ENCODE assay signal across 9 cellular contexts in genomic region chr10:72328829-72329204, GRCh38. TPM values are rescaled to one million over a fixed set of nuclear protein-coding genes. Genes with fewer than 3 reads are reported as not detected.
DNase-seq lines count a peak whose midpoint lies in the region; ATAC-seq, FAIRE-seq and TF ChIP-seq lines count a peak whose summit lies in the region.
"Had no signal": no experiment of that assay in that cellular context is flagged by ENCODE, and none has a peak within 500 bp of the region (broad histone marks: within the 10 kb centered on the region; RNA-seq: fewer than 3 reads in every experiment).

No MANE protein-coding gene starts in this region.

- DNase-seq in A673 (ENCODE audit: low spot score) (no peak), GM12878 (ENCODE audit: low read depth, low spot score) (no peak), MV-4-11 (lab: John Stamatoyannopoulos, UW) (no peak), ACHN (no peak), H7 (no peak)
- no peak for DNase-seq in naive thymus-derived CD4-positive, alpha-beta T cell

- BruUV-seq in A673 (replicated peaks; lab: Mats Ljungman, UMichigan) (no TSS peak), GM12878 (replicated peaks; lab: Mats Ljungman, UMichigan) (no TSS peak)

- POLR2A ChIA-PET in A673 (lab: Charles Lee; ENCODE audit: low non-redundant PET), result interaction anchor here (0.7 kb wide), 1 partner anchor 73 kb away, joined by 3 read pairs; no protein-coding TSS in a partner anchor
- POLR2A ChIA-PET in GM12878 (lab: Charles Lee), result interaction anchor here (0.8 to 5.8 kb wide), 6 partner anchors 8 to 69 kb away, joined by 3 to 56 read pairs (median 6); partner anchors contain the start of gene DDIT4
- POLR2A ChIA-PET in naive thymus-derived CD4-positive, alpha-beta T cell (lab: Charles Lee), result interaction anchor here (0.7 to 7.3 kb wide), 10 partner anchors 9 to 269 kb away, joined by 3 to 86 read pairs (median 8); partner anchors contain the start of genes ANAPC16, ASCC1 and DDIT4

- 9% methylated on average over 4 of the region's 5 CpGs for WGBS in GM12878 (ENCODE audit: insufficient coverage, insufficient replicate concordance, low lambda C conversion rate, missing lambda C conversion rate)

- in situ Hi-C loops in GM12878 (cut with MboI), result no loop called here
- in situ Hi-C loops in ACHN (cut with HindIII; ENCODE audit: low pct_ligation_motif_present, low pct_unique_long_range_greater_than_20kb, low sequenced_read_pairs), result no loop called here

- no peaks in the 10 kb centered on the region for H4K20me1 ChIP-seq in GM12878 (ENCODE audit: control insufficient read depth, insufficient read depth)

- no peak for FAIRE-seq in GM12878 (lab: Jason Lieb, UNC)

- RAD21 ChIA-PET in GM12878 (lab: Charles Lee; ENCODE audit: unreplicated experiment), result interaction anchor here (0.6 to 10.0 kb wide), 10 partner anchors 8 to 1304 kb away, joined by 3 to 170 read pairs (median 4); no protein-coding TSS in a partner anchor

- peak; percentile 13; the same call in 1 of the 2 replicates for TF ChIP-seq POLR2A in GM12878 (IDR thresholded peaks at IDR 0.05; ENCODE audit: low read depth, low read length)

- no peaks in the 10 kb centered on the region; the same call in 1 of the 2 replicates for H3K79me2 ChIP-seq in GM12878 (ENCODE audit: control insufficient read depth, insufficient read depth, low read length)

- ATAC-seq in GM12878 (peak; percentile 3; the same call in 1 of the 3 replicates), HG03354 (IDR thresholded peaks at IDR 0.05; ENCODE audit: poor library complexity, severe bottlenecking, unreplicated experiment) (no peak)
- no peak for ATAC-seq in naive thymus-derived CD4-positive, alpha-beta T cell

- peaks cover 42% of the 10 kb centered on the region for H3K4me1 ChIP-seq in A673 (ENCODE audit: insufficient read depth, low read length, poor library complexity, severe bottlenecking)
- H3K4me1 ChIP-seq in GM12878 (ENCODE audit: control insufficient read depth, insufficient read depth, low read length), result peaks cover 49% of the 10 kb centered on the region
- H3K4me1 ChIP-seq in naive thymus-derived CD4-positive, alpha-beta T cell (ENCODE audit: control insufficient read depth in 2 of 2, insufficient read depth in 2 of 2, low read length in 2 of 2), result peaks cover 55 to 68% of the 10 kb centered on the region in 2 donors

- H2AFZ ChIP-seq in GM12878 (ENCODE audit: control insufficient read depth, low read depth, low read length), result peak overlapping the region; percentile 28

- peaks cover 0 to 15% (median 0%) of the 10 kb centered on the region in 5 donors for H3K36me3 Mint-ChIP-seq in naive thymus-derived CD4-positive, alpha-beta T cell

- peak overlapping the region; percentile 72 to 99 (median 96) for H3K27ac Mint-ChIP-seq in naive thymus-derived CD4-positive, alpha-beta T cell

- H3K4me3 ChIP-seq in A673 (ENCODE audit: low read depth, low read length, poor library complexity, severe bottlenecking), result no peak overlapping the region
- no peak overlapping the region for H3K4me3 ChIP-seq in GM12878
- H3K4me3 ChIP-seq in naive thymus-derived CD4-positive, alpha-beta T cell (ENCODE audit: low read length), result peak overlapping the region; percentile 24
- H3K4me3 ChIP-seq in H7 (ENCODE audit: insufficient read depth, low read depth, low read length), result no peak overlapping the region

- TF ChIP-seq CTCF in A673 (conservative IDR thresholded peaks at IDR 0.05; ENCODE audit: low read depth, low read length) (no peak), GM12878 (IDR thresholded peaks at IDR 0.05 in 2 of 3, conservative IDR thresholded peaks at IDR 0.05 in 1 of 3; ENCODE audit: control insufficient read depth in 2 of 3, extremely low read depth in 1 of 3, insufficient read depth in 1 of 3, low read depth in 3 of 3, low read length in 3 of 3) (no peak)

- H3K36me3 ChIP-seq in A673 (ENCODE audit: insufficient read depth, low read length, poor library complexity, severe bottlenecking) (no peaks in the 10 kb centered on the region), KOPT-K1 (ENCODE audit: insufficient read depth, low read length) (no peaks in the 10 kb centered on the region), GM12878 (ENCODE audit: control insufficient read depth in 2 of 2, insufficient read depth in 2 of 2, low read length in 1 of 2) (peaks cover 3 to 5% of the 10 kb centered on the region in 2 experiments; a peak in 2 of 4 replicates), H7 (replicated peaks; ENCODE audit: control insufficient read depth, insufficient read depth, low read length) (no peaks in the 10 kb centered on the region)
- H3K36me3 ChIP-seq in naive thymus-derived CD4-positive, alpha-beta T cell (ENCODE audit: control insufficient read depth in 2 of 3, insufficient read depth in 3 of 3, low read length in 3 of 3), result no peaks in the 10 kb centered on the region

- peak overlapping the region in 9 of 10 donors; percentile 25 to 98 (median 93) for H3K4me3 Mint-ChIP-seq in naive thymus-derived CD4-positive, alpha-beta T cell

- intact Hi-C loops in A673 (cut with micrococcal nuclease; ENCODE audit: unreplicated experiment) (loop anchor here (2.0 to 10.0 kb wide), 3 partner anchors 104 to 282 kb away; no protein-coding TSS in a partner anchor), GM12878 (cut with micrococcal nuclease; ENCODE audit: unreplicated experiment) (no loop called here)
- intact Hi-C loops in naive thymus-derived CD4-positive, alpha-beta T cell (cut with micrococcal nuclease), result loop anchor here in 1 of 2 donors (1.0 kb wide), 1 partner anchor 9 kb away; no protein-coding TSS in a partner anchor

- H3K27ac ChIP-seq in A673 (ENCODE audit: low read depth, low read length, poor library complexity, severe bottlenecking), result peak overlapping the region; percentile 48
- peak overlapping the region; percentile 90 for H3K27ac ChIP-seq in KOPT-K1 (ENCODE audit: low read depth, low read length, poor library complexity, severe bottlenecking)
- H3K27ac ChIP-seq in GM12878 (ENCODE audit: control insufficient read depth, insufficient read depth), result 0 out of 2 replicates have a peak overlapping the region, but pooled peaks have one; percentile 22
- peak overlapping the region; percentile 70 for H3K27ac ChIP-seq in naive thymus-derived CD4-positive, alpha-beta T cell (ENCODE audit: low read depth, low read length)

- peaks cover 0 to 6% (median 0%) of the 10 kb centered on the region in 11 donors for H3K9me3 Mint-ChIP-seq in naive thymus-derived CD4-positive, alpha-beta T cell
- H3K9me3 Mint-ChIP-seq: neural crest cell had no signal

- SMC1A ChIA-PET in GM12878 (lab: Charles Lee; ENCODE audit: uncharacterized antibody, unreplicated experiment), result interaction anchor here (0.7 to 2.1 kb wide), 8 partner anchors 8 to 280 kb away, joined by 3 to 12 read pairs (median 5); no protein-coding TSS in a partner anchor

- CTCF ChIA-PET in A673 (lab: Charles Lee) (no interaction called here), GM12878 (lab: Yijun Ruan, JAX) (interaction anchor here (0.5 to 16.6 kb wide), 9 partner anchors 13 to 280 kb away, joined by 3 to 275 read pairs (median 5); partner anchors contain the start of gene DDIT4)
- CTCF ChIA-PET in naive thymus-derived CD4-positive, alpha-beta T cell (lab: Charles Lee), result interaction anchor here (0.8 to 2.6 kb wide), 6 partner anchors 11 to 281 kb away, joined by 3 to 11 read pairs (median 6); partner anchors contain the start of gene DDIT4

- TF ChIP-seq EP300 in GM12878 (IDR thresholded peaks at IDR 0.05; ENCODE audit: borderline replicate concordance in 1 of 2, control insufficient read depth in 1 of 2, low read depth in 2 of 2, low read length in 2 of 2), result no peak

- no peak for TF ChIP-seq RAD21 in GM12878 (IDR thresholded peaks at IDR 0.05; ENCODE audit: insufficient read depth, low read depth, low read length)

- H3K27me3 ChIP-seq in A673 (replicated peaks; ENCODE audit: insufficient read depth, low read depth, low read length, poor library complexity), result no peaks in the 10 kb centered on the region
- H3K27me3 ChIP-seq in GM12878 (replicated peaks in 1 of 2; ENCODE audit: control insufficient read depth in 2 of 2, insufficient read depth in 2 of 2, low read length in 1 of 2), result no peaks in the 10 kb centered on the region
- no peaks in the 10 kb centered on the region for H3K27me3 ChIP-seq in naive thymus-derived CD4-positive, alpha-beta T cell (ENCODE audit: control insufficient read depth in 2 of 2, insufficient read depth in 2 of 2, low read length in 2 of 2)
- no peaks in the 10 kb centered on the region for H3K27me3 ChIP-seq in H7 (ENCODE audit: control insufficient read depth, insufficient read depth, low read length)

- H3K4me1 Mint-ChIP-seq in naive thymus-derived CD4-positive, alpha-beta T cell, result peaks cover 34 to 83% (median 79%) of the 10 kb centered on the region in 7 donors

- H3K4me2 ChIP-seq in GM12878 (ENCODE audit: control insufficient read depth, insufficient read depth), result no peak overlapping the region

- no peaks in the 10 kb centered on the region for H3K9me3 ChIP-seq in A673 (ENCODE audit: low read depth, low read length, poor library complexity, severe bottlenecking)
- no peaks in the 10 kb centered on the region for H3K9me3 ChIP-seq in KOPT-K1 (ENCODE audit: insufficient read depth, low read length, poor library complexity, severe bottlenecking)
- H3K9me3 ChIP-seq in GM12878 (replicated peaks; ENCODE audit: control insufficient read depth, insufficient read depth, low read length), result no peaks in the 10 kb centered on the region
- H3K9me3 ChIP-seq in naive thymus-derived CD4-positive, alpha-beta T cell (ENCODE audit: control insufficient read depth in 2 of 3, low read length in 3 of 3), result no peaks in the 10 kb centered on the region

- peak overlapping the region; percentile 0; the same call in 1 of the 2 replicates for H3K9ac ChIP-seq in GM12878 (ENCODE audit: control insufficient read depth, insufficient read depth, low read length)

- no peaks in the 10 kb centered on the region for H3K27me3 Mint-ChIP-seq in naive thymus-derived CD4-positive, alpha-beta T cell

RNA-seq across cellular contexts. Expression of gene DNAJB12, which starts 25.9 kb away (rescaled TPM):
- 29.5 and 31.2 TPM in 2 replicates for total RNA-seq in A673 (2021)
- 25.8 and 26.5 TPM in 2 replicates for total RNA-seq in GM12878 (2013; cell fraction: nucleolus; rRNA removed)
- total RNA-seq in GM12878 (2014; rRNA removed), result 27.0 and 29.9 TPM in 2 replicates
- 16.0 and 18.0 TPM in 2 replicates for total RNA-seq in GM12878 (2014; rRNA removed; fragmentation: Illumina TruSeq; extraction: Trizol)
- total RNA-seq in GM12878 (2021), result 26.9 and 27.7 TPM in 2 replicates
- polyA plus RNA-seq in GM12878 (2011; ENCODE audit: low read depth), result 8.5 TPM
- polyA plus RNA-seq in GM12878 (2011; rRNA removed), result 4.5 and 10.7 TPM in 2 replicates
- polyA plus RNA-seq in GM12878 (2011; cell fraction: cytosol; rRNA removed), result 13.3 and 15.1 TPM in 2 replicates
- 27.0 and 29.8 TPM in 2 replicates for polyA plus RNA-seq in GM12878 (2011; cell fraction: nucleus; rRNA removed)
- polyA plus RNA-seq in GM12878 (2012), result 13.1 and 16.0 TPM in 2 replicates
- 11.1 and 19.3 TPM in 2 replicates for polyA plus RNA-seq in GM12878 (2014; fragmentation: Illumina TruSeq; extraction: Trizol)
- 1 to 10 TPM; 4.6 to 7.6 TPM for polyA plus RNA-seq in GM12878 (2014; fragmentation: Nextera tagmentation; extraction: Ambion mirVana)
- polyA plus RNA-seq in GM12878 (2014; rRNA removed), result 18.4 and 22.7 TPM in 2 replicates
- polyA plus RNA-seq in GM12878 (2016; fragmentation: Nextera tagmentation; extraction: Ambion mirVana), result 10 to 100 TPM; 28.7 to 31.6 TPM
- 7.8 and 11.3 TPM in 2 replicates for polyA minus RNA-seq in GM12878 (2011; rRNA and poly(A)+ RNA removed)
- polyA minus RNA-seq in GM12878 (2011; cell fraction: cytosol; rRNA and poly(A)+ RNA removed), result 6.5 and 9.6 TPM in 2 replicates
- 9.7 and 19.6 TPM in 2 replicates for polyA minus RNA-seq in GM12878 (2011; cell fraction: nucleus; rRNA and poly(A)+ RNA removed)
- total RNA-seq in naive thymus-derived CD4-positive, alpha-beta T cell, result 10 to 100 TPM; 24.6 to 40.5 (median 36.2) TPM
- polyA plus RNA-seq in naive thymus-derived CD4-positive, alpha-beta T cell, result 10 to 100 TPM; 17.6 to 27.6 TPM
- 18.8 and 19.3 TPM in 2 replicates for total RNA-seq in H7 (2014; rRNA removed; shearing (Covaris generic))

RNA-seq across cellular contexts. Expression of gene DDIT4, which starts 55.1 kb away (rescaled TPM):
- 20.7 and 39.6 TPM in 2 replicates for total RNA-seq in A673 (2021)
- total RNA-seq in GM12878 (2013; cell fraction: nucleolus; rRNA removed), result 278 and 329 TPM in 2 replicates
- total RNA-seq in GM12878 (2014; rRNA removed), result 227 and 228 TPM in 2 replicates
- total RNA-seq in GM12878 (2014; rRNA removed; fragmentation: Illumina TruSeq; extraction: Trizol), result 75.4 and 76.9 TPM in 2 replicates
- 192 and 210 TPM in 2 replicates for total RNA-seq in GM12878 (2021)
- polyA plus RNA-seq in GM12878 (2011; ENCODE audit: low read depth), result 31.9 TPM
- polyA plus RNA-seq in GM12878 (2011; rRNA removed), result 181 and 277 TPM in 2 replicates
- polyA plus RNA-seq in GM12878 (2011; cell fraction: cytosol; rRNA removed), result 307 and 319 TPM in 2 replicates
- 445 and 463 TPM in 2 replicates for polyA plus RNA-seq in GM12878 (2011; cell fraction: nucleus; rRNA removed)
- polyA plus RNA-seq in GM12878 (2012), result 108 and 193 TPM in 2 replicates
- polyA plus RNA-seq in GM12878 (2014; fragmentation: Illumina TruSeq; extraction: Trizol), result 35.2 and 44.5 TPM in 2 replicates
- polyA plus RNA-seq in GM12878 (2014; fragmentation: Nextera tagmentation; extraction: Ambion mirVana), result 1 to 10 TPM; 2.1 to 5.0 TPM
- 174 and 190 TPM in 2 replicates for polyA plus RNA-seq in GM12878 (2014; rRNA removed)
- polyA plus RNA-seq in GM12878 (2016; fragmentation: Nextera tagmentation; extraction: Ambion mirVana), result 100 to 1,000 TPM; 245 to 268 TPM
- 219 and 366 TPM in 2 replicates for polyA minus RNA-seq in GM12878 (2011; rRNA and poly(A)+ RNA removed)
- polyA minus RNA-seq in GM12878 (2011; cell fraction: cytosol; rRNA and poly(A)+ RNA removed), result 187 and 217 TPM in 2 replicates
- polyA minus RNA-seq in GM12878 (2011; cell fraction: nucleus; rRNA and poly(A)+ RNA removed), result 480 and 614 TPM in 2 replicates
- 100 to 1,000 TPM in 3 of 5 experiments, 10 to 100 TPM in 2; 25.4 to 335 (median 135) TPM for total RNA-seq in naive thymus-derived CD4-positive, alpha-beta T cell
- polyA plus RNA-seq in naive thymus-derived CD4-positive, alpha-beta T cell, result 100 to 1,000 TPM in 1 of 2 donors, 10 to 100 TPM in 1; 80.4 to 219 TPM
- 54.2 and 123 TPM in 2 replicates for total RNA-seq in H7 (2014; rRNA removed; shearing (Covaris generic))

Comparison
In these comparisons a context has a peak if more than half of its experiments do, and no peak if none do; other contexts are left out.
1. H3K27ac ChIP-seq: peak in every context shown above with its lines; median percentile 90 in KOPT-K1; 70 in naive thymus-derived CD4-positive, alpha-beta T cell; 48 in A673; 22 in GM12878.